17 cellular contexts compared by ENCODE assay signal in the genomic region with DNA sequence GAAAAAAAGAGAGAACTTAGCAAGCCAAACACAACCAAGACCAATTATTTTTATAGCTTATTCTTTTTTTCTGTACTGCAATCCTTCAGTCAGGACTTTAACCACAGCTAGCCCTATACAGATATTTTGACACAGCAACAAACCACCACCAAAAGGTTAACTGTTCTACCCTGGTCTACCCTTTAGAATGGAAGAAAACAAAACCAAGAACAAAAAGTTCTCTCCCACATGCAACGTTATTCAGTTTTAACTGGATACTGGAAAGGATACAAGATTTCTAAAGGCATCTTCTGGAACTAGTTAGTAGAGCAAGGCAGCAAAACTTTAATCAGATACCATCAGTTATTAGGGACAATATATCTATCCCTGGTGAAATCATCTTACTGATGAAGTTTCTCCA. TPM values are rescaled to one million over a fixed set of nuclear protein-coding genes. Genes with fewer than 3 reads are reported as not detected.
DNase-seq lines count a peak whose midpoint lies in the region; ATAC-seq and TF ChIP-seq lines count a peak whose summit lies in the region.
"Had no signal": no experiment of that assay in that cellular context is flagged by ENCODE, and none has a peak within 500 bp of the region (broad histone marks: within the 10 kb centered on the region; RNA-seq: fewer than 3 reads in every experiment).

No MANE protein-coding gene starts in this region.

- no peaks in the 10 kb centered on the region for H3K9me3 ChIP-seq in heart left ventricle
- H3K9me3 ChIP-seq in psoas muscle = no peaks in the 10 kb centered on the region
- H3K9me3 ChIP-seq: Caco-2, HAP-1 had no signal

- WGBS in heart left ventricle, 4 donors = 10 to 23% (median 19%) methylated on average over 1 of the region's 1 CpG
- WGBS in psoas muscle, 3 donors = 12 to 18% (median 14%) methylated on average over 1 of the region's 1 CpG

- H3K27me3 ChIP-seq in heart left ventricle (no peaks in the 10 kb centered on the region), psoas muscle (ENCODE audit: insufficient read depth in 3 of 3, low read length in 2 of 3) (no peaks in the 10 kb centered on the region)

- peaks cover 3% of the 10 kb centered on the region for H3K27me3 Mint-ChIP-seq in endothelial cell (ENCODE audit: unreplicated experiment)

- peak overlapping the region in 1 of 12 donors; percentile 9 for H3K27ac ChIP-seq in heart left ventricle
- peak overlapping the region; percentile 70 for H3K27ac ChIP-seq in psoas muscle
- H3K27ac ChIP-seq: C4-2B had no signal

- DNase-seq in heart left ventricle (no peak), cardiac septum (ENCODE audit: low spot score) (no peak), endothelial cell (ENCODE audit: low spot score) (no peak), psoas muscle (no peak), T-helper 2 cell (no peak), AG08396 (ENCODE audit: low spot score) (no peak), NCI-H748 treated with DMSO at 0.1 percent for 48 hours (lab: John Stamatoyannopoulos, UW) (no peak)
- DNase-seq: Caco-2, DMS53, Kasumi-1, NCI-H1417, NCI-H1930, NCI-H2171, SHP77 treated with DMSO at 0.1 percent for 48 hours had no signal

- H3K4me3 ChIP-seq in heart left ventricle (no peak overlapping the region), psoas muscle (peak overlapping the region; percentile 17)
- H3K4me3 ChIP-seq: HAP-1 had no signal

- no peak for TF ChIP-seq POLR2A in heart left ventricle (IDR thresholded peaks at IDR 0.05)

- H3K4me1 ChIP-seq in heart left ventricle (peaks cover 0 to 61% (median 23%) of the 10 kb centered on the region in 12 donors), psoas muscle (peaks cover 65% of the 10 kb centered on the region)

- no peaks in the 10 kb centered on the region for H3K9me3 Mint-ChIP-seq in endothelial cell (ENCODE audit: unreplicated experiment)

- intact Hi-C loops in heart left ventricle (cut with DNase I) = no loop called here
- intact Hi-C loops in cardiac septum (cut with DNase I) = loop anchor here (10.0 kb wide), 1 partner anchor 73 kb away; a partner anchor contains a TSS
- intact Hi-C loops in psoas muscle (cut with DNase I) = no loop called here

- peaks cover 0 to 26% (median 3%) of the 10 kb centered on the region in 9 donors for H3K36me3 ChIP-seq in heart left ventricle
- peaks cover 0 to 19% of the 10 kb centered on the region in 2 donors for H3K36me3 ChIP-seq in psoas muscle (ENCODE audit: insufficient read depth in 1 of 2, low read depth in 1 of 2)

- H3K4me1 Mint-ChIP-seq in endothelial cell (ENCODE audit: unreplicated experiment) = peaks cover 5% of the 10 kb centered on the region

- no peak for TF ChIP-seq CTCF in heart left ventricle (IDR thresholded peaks at IDR 0.05)
- TF ChIP-seq CTCF in endothelial cell (IDR thresholded peaks at IDR 0.05; ENCODE audit: unreplicated experiment) = no peak
- TF ChIP-seq CTCF in psoas muscle (IDR thresholded peaks at IDR 0.05) = no peak

- ATAC-seq in heart left ventricle (peak in 3 of 4 donors; percentile 28 to 53 (median 39)), psoas muscle (peak in 1 of 4 donors; percentile 51)
- no peak for ATAC-seq in activated CD4-positive, CD25-positive, alpha-beta regulatory T cell treated with anti-CD3 and anti-CD28 coated beads, Interleukin-2, amount 50 U/mL, for 24 hours

- H3K4me3 Mint-ChIP-seq in endothelial cell (ENCODE audit: unreplicated experiment) = no peak overlapping the region

- H3K36me3 Mint-ChIP-seq in endothelial cell (ENCODE audit: low read depth, unreplicated experiment) = no peaks in the 10 kb centered on the region

- H3K27ac Mint-ChIP-seq in endothelial cell (ENCODE audit: unreplicated experiment) = peak overlapping the region; percentile 24

RNA-seq across cellular contexts. Expression of a gene that starts 32.6 kb away (rescaled TPM):
- 100 to 1,000 TPM in 7 of 9 donors, 10 to 100 TPM in 2; 73.2 to 116 (median 103) TPM for total RNA-seq in heart left ventricle
- 10 to 100 TPM; 28.9 to 43.3 TPM for polyA plus RNA-seq in heart left ventricle
- total RNA-seq in cardiac septum = 81.5 TPM
- total RNA-seq in endothelial cell (ENCODE audit: unreplicated experiment) = 111 TPM
- total RNA-seq in psoas muscle = 100 to 1,000 TPM; 273 to 456 (median 349) TPM
- polyA plus RNA-seq in psoas muscle = 100 to 1,000 TPM in 2 of 3 donors, 10 to 100 TPM in 1; 95.9 to 410 (median 135) TPM

Comparison
In these comparisons a context has a peak if more than half of its experiments do, and no peak if none do; other contexts are left out.
1. ATAC-seq: peak in heart left ventricle (3 of 4); none in activated CD4-positive, CD25-positive, alpha-beta regulatory T cell treated with anti-CD3 and anti-CD28 coated beads, Interleukin-2, amount 50 U/mL, for 24 hours (0 of 2).